Comparison of ENCODE assay signal across 18 cellular contexts in genomic region chr15:76647612-76648011, GRCh38.
DNase-seq lines count a peak whose midpoint lies in the region; ATAC-seq and TF ChIP-seq lines count a peak whose summit lies in the region.
"Had no signal": no experiment of that assay in that cellular context is flagged by ENCODE, and none has a peak within 500 bp of the region (broad histone marks: within the 10 kb centered on the region; RNA-seq: fewer than 3 reads in every experiment).

No MANE protein-coding gene starts in this region.

- no peaks in the 10 kb centered on the region for H3F3A ChIP-seq in GM23338 (replicated peaks; ENCODE audit: low read depth)

- no peaks in the 10 kb centered on the region for H3K9me2 ChIP-seq in GM23338 (ENCODE audit: insufficient read depth)

- ATAC-seq in GM23338 (no peak; the same call in 2 of the 3 replicates), HG03045 (IDR thresholded peaks at IDR 0.05; ENCODE audit: unreplicated experiment) (no peak)

- H3K9me3 Mint-ChIP-seq in GM23338 (peaks cover 3% of the 10 kb centered on the region; the same call in 1 of the 3 replicates), osteocyte (ENCODE audit: unreplicated experiment) (peaks cover 14% of the 10 kb centered on the region)

- no peaks in the 10 kb centered on the region for H3K79me2 ChIP-seq in GM23338 (replicated peaks; ENCODE audit: insufficient read depth)

- no peaks in the 10 kb centered on the region for H3K27me3 ChIP-seq in GM23338 (ENCODE audit: insufficient read depth)
- no peaks in the 10 kb centered on the region for H3K27me3 ChIP-seq in iPS-20b (ENCODE audit: insufficient read depth, low read length)
- H3K27me3 ChIP-seq: BE2C, BLaER1 had no signal

- DNase-seq in GM23338 (ENCODE audit: low spot score) (peak; percentile 5), osteocyte (ENCODE audit: extremely low spot score, unreplicated experiment) (no peak), COLO829 (ENCODE audit: low spot score) (no peak)
- DNase-seq: 8988T; ACHN; BE2C; C1 segment of cervical spinal cord; Calu3; CD4-positive, alpha-beta memory T cell; CD4-positive, CD25-positive, alpha-beta regulatory T cell; CD8-positive, alpha-beta memory T cell; DMS79 treated with DMSO at 0.1 percent for 48 hours; GF-D8 had no signal

- H3K4me3 Mint-ChIP-seq in GM23338 (peak overlapping the region; percentile 24; the same call in 1 of the 3 replicates), osteocyte (ENCODE audit: unreplicated experiment) (no peak overlapping the region)
- H3K4me3 Mint-ChIP-seq: CD14-positive monocyte; CD4-positive, alpha-beta memory T cell; CD4-positive, CD25-positive, alpha-beta regulatory T cell; CD8-positive, alpha-beta memory T cell had no signal

- H3K27ac Mint-ChIP-seq in GM23338 (no peak overlapping the region), osteocyte (ENCODE audit: unreplicated experiment) (peak overlapping the region; percentile 9)
- H3K27ac Mint-ChIP-seq: CD14-positive monocyte; CD4-positive, CD25-positive, alpha-beta regulatory T cell; CD8-positive, alpha-beta memory T cell had no signal

- H3K9ac ChIP-seq in iPS-20b (ENCODE audit: low read depth, low read length): no peak overlapping the region
- H3K9ac ChIP-seq: BLaER1 had no signal

- H3K4me3 ChIP-seq in GM23338 (no peak overlapping the region; the same call in 1 of the 2 replicates), iPS-20b (ENCODE audit: low read length) (peak overlapping the region; percentile 23; the same call in 1 of the 2 replicates)
- H3K4me3 ChIP-seq: BLaER1 had no signal

- H3K27me3 Mint-ChIP-seq in GM23338 (ENCODE audit: insufficient read depth, low read depth, poor library complexity) (peaks cover 6% of the 10 kb centered on the region), osteocyte (ENCODE audit: unreplicated experiment) (no peaks in the 10 kb centered on the region)
- H3K27me3 Mint-ChIP-seq: CD4-positive, alpha-beta memory T cell; CD4-positive, CD25-positive, alpha-beta regulatory T cell had no signal

- no peaks in the 10 kb centered on the region for H4K20me1 ChIP-seq in GM23338 (replicated peaks; ENCODE audit: insufficient read depth)
- H4K20me1 ChIP-seq: BLaER1 had no signal

- H3K4me2 ChIP-seq in GM23338: no peak overlapping the region
- H3K4me2 ChIP-seq: BLaER1 had no signal

- TF ChIP-seq CTCF in GM23338 (conservative IDR thresholded peaks at IDR 0.05; ENCODE audit: low read depth in 2 of 2) (no peak), osteocyte (IDR thresholded peaks at IDR 0.05) (no peak)

- no peaks in the 10 kb centered on the region for H3K9me3 ChIP-seq in iPS-20b (ENCODE audit: insufficient read depth, low read depth, low read length)
- H3K9me3 ChIP-seq: BE2C, Caco-2 had no signal

- H3K4me1 Mint-ChIP-seq in GM23338: peaks cover 10% of the 10 kb centered on the region
- peaks cover 11% of the 10 kb centered on the region for H3K4me1 Mint-ChIP-seq in osteocyte (ENCODE audit: unreplicated experiment)
- H3K4me1 Mint-ChIP-seq: CD14-positive monocyte; CD8-positive, alpha-beta memory T cell had no signal

- no peaks in the 10 kb centered on the region for H3K36me3 Mint-ChIP-seq in GM23338 (ENCODE audit: low read depth)
- peaks cover 13% of the 10 kb centered on the region for H3K36me3 Mint-ChIP-seq in osteocyte (ENCODE audit: unreplicated experiment)

- no peak overlapping the region for H2AFZ ChIP-seq in GM23338

- H3K27ac ChIP-seq in GM23338 (ENCODE audit: low read depth): no peak overlapping the region
- no peak overlapping the region for H3K27ac ChIP-seq in iPS-20b (ENCODE audit: low read length)
- H3K27ac ChIP-seq: BLaER1 had no signal

- H3K4me1 ChIP-seq in GM23338 (ENCODE audit: insufficient read depth) (no peaks in the 10 kb centered on the region), iPS-20b (ENCODE audit: insufficient read depth, low read length) (peaks cover 3% of the 10 kb centered on the region; the same call in 1 of the 2 replicates)
- H3K4me1 ChIP-seq: BE2C, BLaER1 had no signal

- H3K36me3 ChIP-seq in GM23338 (ENCODE audit: insufficient read depth) (no peaks in the 10 kb centered on the region), iPS-20b (ENCODE audit: insufficient read depth, low read depth, low read length) (no peaks in the 10 kb centered on the region)
- H3K36me3 ChIP-seq: BE2C had no signal

TF ChIP-seq in GM23338, 12 proteins besides CTCF, POLR2A, EP300 and RAD21 (continues in another document):
- TF ChIP-seq ZNF331 (CRISPR knock-in tag; IDR thresholded peaks at IDR 0.05; ENCODE audit: low read depth): no peak
- no peak for TF ChIP-seq ZNF462 (CRISPR knock-in tag; IDR thresholded peaks at IDR 0.05)
- TF ChIP-seq ETS1 (IDR thresholded peaks at IDR 0.05): no peak
- no peak for TF ChIP-seq CREB1 (CRISPR knock-in tag; IDR thresholded peaks at IDR 0.05; ENCODE audit: low read depth)
- TF ChIP-seq JUNB (IDR thresholded peaks at IDR 0.05; ENCODE audit: unreplicated experiment): no peak
- TF ChIP-seq ZNF114 (CRISPR knock-in tag; IDR thresholded peaks at IDR 0.05): no peak
- TF ChIP-seq POLR2AphosphoS5 (IDR thresholded peaks at IDR 0.05; ENCODE audit: low read depth): no peak
- TF ChIP-seq STAT1 (IDR thresholded peaks at IDR 0.05; ENCODE audit: unreplicated experiment): no peak
- no peak for TF ChIP-seq EZH2phosphoT487 (IDR thresholded peaks at IDR 0.05; ENCODE audit: unreplicated experiment)
